In genomic region chr10:101694674-101695403, GRCh38 we compare ENCODE assay signal across 8 cellular contexts. TPM values are rescaled to one million over a fixed set of nuclear protein-coding genes. Genes with fewer than 3 reads are reported as not detected.
A peak's percentile ranks its signal among the peaks of the same experiment; 100 is the strongest.
DNase-seq lines count a peak whose midpoint lies in the region; ATAC-seq, FAIRE-seq and TF ChIP-seq lines count a peak whose summit lies in the region.

FBXW4 (minus strand) TSS chr10:101695170; CDS start chr10:101695105, 65 bp downstream.

- H3K4me2 ChIP-seq in keratinocyte (ENCODE audit: control insufficient read depth, extremely low read depth, insufficient read depth, low read depth, low read length), result peak within 1 kb of the TSS; percentile 96

- CTCF ChIA-PET in GM10248 (lab: Yijun Ruan, JAX), result interaction anchor here (1.4 to 1.6 kb wide), 3 partner anchors 8 to 92 kb away, joined by 3 to 5 read pairs (median 5); no protein-coding TSS in a partner anchor

- H3K9me1 ChIP-seq in keratinocyte (ENCODE audit: control insufficient read depth, extremely low read depth, insufficient read depth, low read length), result peaks cover 5% of the 10 kb centered on the region

- H2AFZ ChIP-seq in keratinocyte (ENCODE audit: control insufficient read depth, low read length), result peak within 1 kb of the TSS; percentile 95

- peak within 1 kb of the TSS; percentile 90 for H3K27ac ChIP-seq in caudate nucleus (ENCODE audit: low read depth, low read length)
- peak within 1 kb of the TSS; percentile 91 for H3K27ac ChIP-seq in keratinocyte (ENCODE audit: control insufficient read depth, insufficient read depth, low read length)

- POLR2A ChIA-PET in GM10248 (lab: Yijun Ruan, JAX), result no interaction called here

- H3K79me2 ChIP-seq in keratinocyte (ENCODE audit: control insufficient read depth, insufficient read depth, low read length), result peaks cover 32% of the 10 kb centered on the region

- H3K36me3 ChIP-seq in keratinocyte (ENCODE audit: control insufficient read depth in 2 of 2, extremely low read depth in 1 of 2, insufficient read depth in 2 of 2, low read length in 2 of 2), result no peaks in the 10 kb centered on the region

- ATAC-seq in GM21825 (IDR thresholded peaks at IDR 0.05; ENCODE audit: unreplicated experiment), result peak; percentile 62

- no peak for FAIRE-seq in keratinocyte (lab: Jason Lieb, UNC)

- peak; percentile 88 for DNase-seq in GM10248 (ENCODE audit: extremely low spot score)
- DNase-seq in LNCaP clone FGC (ENCODE audit: low read depth), result no peak
- peak; percentile 43 to 62 (median 50) for DNase-seq in activated CD4-positive, CD25-positive, alpha-beta regulatory T cell (lab: John Stamatoyannopoulos, UW)
- peak in 51 of 61 donors; percentile 14 to 80 (median 44) for DNase-seq in caudate nucleus (lab: John Stamatoyannopoulos, UW)
- DNase-seq in keratinocyte (ENCODE audit: low read depth, low spot score), result no peak
- peak; percentile 50 to 66 for DNase-seq in stimulated activated CD4-positive, alpha-beta T cell treated with anti-CD3 and anti-CD28 coated beads, Interleukin-15, amount 100 ng/mL, for 1 hour (ENCODE audit: low read depth in 1 of 2, low spot score in 1 of 2)
- no peak for DNase-seq in NCI-H1105 treated with DMSO at 0.1 percent for 48 hours (lab: John Stamatoyannopoulos, UW)

- H3K4me3 ChIP-seq in LNCaP clone FGC (ENCODE audit: low read depth, low read length), result peak within 1 kb of the TSS; percentile 86
- peak within 1 kb of the TSS; percentile 92 to 94 (median 93) for H3K4me3 ChIP-seq in keratinocyte (ENCODE audit: control insufficient read depth in 2 of 3, extremely low read depth in 1 of 3, insufficient read depth in 2 of 3, low read depth in 1 of 3, low read length in 3 of 3)

- dilution Hi-C loops in keratinocyte (cut with MboI; ENCODE audit: extremely low pct_ligation_motif_present, low sequenced_read_pairs), result no loop called here

- no peak for TF ChIP-seq CTCF in GM10248 (IDR thresholded peaks at IDR 0.05; ENCODE audit: control extremely low read depth, extremely low read depth, low read depth, missing control alignments)
- no peak for TF ChIP-seq CTCF in LNCaP clone FGC (IDR thresholded peaks at IDR 0.05; ENCODE audit: control insufficient read depth, extremely low read depth, insufficient read depth)
- no peak for TF ChIP-seq CTCF in keratinocyte (optimal IDR thresholded peaks at IDR 0.05 in 1 of 3, IDR thresholded peaks at IDR 0.05 in 1 of 3, conservative IDR thresholded peaks at IDR 0.05 in 1 of 3; ENCODE audit: extremely low read depth in 1 of 3, insufficient read depth in 2 of 3, low read length in 3 of 3)

- no peaks in the 10 kb centered on the region for H3K27me3 ChIP-seq in keratinocyte (ENCODE audit: control insufficient read depth, extremely low read depth, insufficient read depth, low read length)

- peaks cover 12% of the 10 kb centered on the region for H3K4me1 ChIP-seq in keratinocyte (ENCODE audit: control insufficient read depth, extremely low read depth, insufficient read depth, low read length)

- H3K9me3 ChIP-seq in keratinocyte (ENCODE audit: control insufficient read depth, low read depth, low read length), result no peaks in the 10 kb centered on the region

- H3K9ac ChIP-seq in keratinocyte (ENCODE audit: control insufficient read depth, extremely low read depth, insufficient read depth, low read length), result peak within 1 kb of the TSS; percentile 98

- no peaks in the 10 kb centered on the region for H4K20me1 ChIP-seq in keratinocyte (ENCODE audit: control insufficient read depth, extremely low read depth, insufficient read depth, low read length)

RNA-seq across cellular contexts. Expression of gene FBXW4, which starts in this region (rescaled TPM):
- 22.3 to 25.4 TPM (median 23.7 TPM) in 3 replicates for polyA plus RNA-seq in keratinocyte
- polyA plus RNA-seq in keratinocyte (2011; ENCODE audit: low read depth), result 27.6 TPM
- polyA plus RNA-seq in keratinocyte (2011; cell fraction: cytosol; rRNA removed), result 21.8 and 29.5 TPM in 2 replicates
- polyA plus RNA-seq in keratinocyte (2011; cell fraction: nucleus; rRNA removed), result 31.0 and 34.0 TPM in 2 replicates
- 18.4 and 23.8 TPM in 2 replicates for polyA plus RNA-seq in keratinocyte (2012; ENCODE audit: low replicate concordance)
- polyA minus RNA-seq in keratinocyte, result 43.5 to 84.3 TPM (median 60.6 TPM) in 3 replicates
- polyA minus RNA-seq in keratinocyte (2011; cell fraction: cytosol; rRNA and poly(A)+ RNA removed), result 21.3 TPM
- 16.9 and 29.1 TPM in 2 replicates for polyA minus RNA-seq in keratinocyte (2011; cell fraction: nucleus; rRNA and poly(A)+ RNA removed)

Comparison
In these comparisons a context has a peak if more than half of its experiments do, and no peak if none do; other contexts are left out.
1. DNase-seq: peak in GM10248 (single experiment), activated CD4-positive, CD25-positive, alpha-beta regulatory T cell (4 of 4), caudate nucleus (51 of 61) and stimulated activated CD4-positive, alpha-beta T cell treated with anti-CD3 and anti-CD28 coated beads, Interleukin-15, amount 100 ng/mL, for 1 hour (2 of 2); none in LNCaP clone FGC (single experiment), keratinocyte (single experiment) and NCI-H1105 treated with DMSO at 0.1 percent for 48 hours (single experiment).